Comparison of ENCODE assay signal across 11 cellular contexts in the genomic region with DNA sequence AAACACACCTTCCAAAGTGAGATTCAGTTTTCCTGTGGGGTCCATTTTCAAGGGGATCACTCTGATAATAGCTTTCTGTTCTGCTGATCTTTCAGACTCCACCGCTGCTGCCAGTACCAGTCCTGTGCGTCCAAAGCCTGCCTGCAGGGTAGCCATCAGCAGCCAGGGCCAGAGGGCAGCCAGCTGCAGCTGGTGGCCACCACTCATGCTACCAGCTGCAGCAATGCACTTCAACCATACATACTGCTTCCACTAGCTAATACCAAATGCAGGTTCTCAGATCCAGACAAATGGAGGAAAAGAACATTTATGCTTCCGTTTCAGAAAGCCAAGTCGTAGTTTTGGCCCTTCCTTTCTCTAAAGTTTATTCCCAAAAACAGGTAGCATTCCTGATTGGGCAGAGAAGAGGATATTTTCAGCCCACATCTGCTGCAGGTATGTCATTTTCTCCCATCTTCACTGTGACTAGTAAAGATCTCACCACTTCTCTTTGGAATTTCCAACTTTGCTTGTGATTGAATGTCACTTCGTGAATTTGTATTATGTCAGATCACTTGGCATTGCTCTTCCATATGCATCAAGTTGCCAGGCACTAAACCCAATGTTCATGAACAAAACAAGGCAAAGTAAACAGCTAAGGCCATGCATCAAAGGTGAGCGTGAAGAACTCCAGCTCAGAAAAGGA. TPM values are rescaled to one million over a fixed set of nuclear protein-coding genes. Genes with fewer than 3 reads are reported as not detected.
DNase-seq lines count a peak whose midpoint lies in the region; ATAC-seq, FAIRE-seq and TF ChIP-seq lines count a peak whose summit lies in the region.
"Had no signal": no experiment of that assay in that cellular context is flagged by ENCODE, and none has a peak within 500 bp of the region (broad histone marks: within the 10 kb centered on the region; RNA-seq: fewer than 3 reads in every experiment).

No MANE protein-coding gene starts in this region.

- H2AFZ ChIP-seq in HCT116 (ENCODE audit: low read depth, low read length, poor library complexity, severe bottlenecking), result no peak overlapping the region

- no peak for FAIRE-seq in small intestine (lab: Jason Lieb, UNC)

- intact Hi-C loops in HCT116 (cut with micrococcal nuclease), result no loop called here

- CTCF ChIA-PET in HCT116 (lab: Charles Lee), result interaction anchor here (1.0 to 1.8 kb wide), 8 partner anchors 11 to 216 kb away, joined by 3 to 9 read pairs (median 4); a partner anchor contains a TSS
- CTCF ChIA-PET in activated CD4-positive, alpha-beta T cell treated with anti-CD3 and anti-CD28 coated beads, Interleukin-2, amount 10 ng/mL, durations not matched to agents 7 days and 5 days (lab: Charles Lee), result interaction anchor here (0.6 to 5.3 kb wide), 6 partner anchors 25 to 99 kb away, joined by 3 to 36 read pairs (median 4); no protein-coding TSS in a partner anchor

- no peaks in the 10 kb centered on the region for H3K27me3 Mint-ChIP-seq in activated CD4-positive, alpha-beta T cell treated with anti-CD3 and anti-CD28 coated beads, Interleukin-2, amount 10 ng/mL, durations not matched to agents 7 days and 5 days

- POLR2A ChIA-PET in HCT116 (lab: Charles Lee), result interaction anchor here (0.8 to 4.6 kb wide), 11 partner anchors 11 to 98 kb away, joined by 3 to 54 read pairs (median 7); a partner anchor contains a TSS
- POLR2A ChIA-PET in activated CD4-positive, alpha-beta T cell treated with anti-CD3 and anti-CD28 coated beads, Interleukin-2, amount 10 ng/mL, durations not matched to agents 7 days and 5 days (lab: Charles Lee), result interaction anchor here (0.7 to 0.9 kb wide), 2 partner anchors 71 to 83 kb away, joined by 3 read pairs; no protein-coding TSS in a partner anchor

- no peaks in the 10 kb centered on the region for H3K9me3 ChIP-seq in HCT116 (ENCODE audit: control insufficient read depth in 1 of 2, insufficient read depth in 1 of 2, low read depth in 1 of 2, low read length in 2 of 2)
- H3K9me3 ChIP-seq in iPS-15b (ENCODE audit: control insufficient read depth, insufficient read depth, low read length), result no peaks in the 10 kb centered on the region
- no peaks in the 10 kb centered on the region for H3K9me3 ChIP-seq in small intestine (ENCODE audit: control insufficient read depth, low read depth)

- no peak for TF ChIP-seq RAD21 in HCT116 (IDR thresholded peaks at IDR 0.05; ENCODE audit: low read depth)

- ATAC-seq in HCT116 (peak; percentile 31; the same call in 1 of the 2 replicates), GM18511 (IDR thresholded peaks at IDR 0.05; ENCODE audit: unreplicated experiment) (no peak)
- ATAC-seq: stimulated activated effector memory CD8-positive, alpha-beta T cell treated with anti-CD3 and anti-CD28 coated beads, Interleukin-12 subunit alpha, Interleukin-12 subunit beta, amount 100 ng/mL, for 72 hours had no signal

- peak overlapping the region; percentile 86 for H3K4me2 ChIP-seq in HCT116 (ENCODE audit: low read length)

- H3K27ac ChIP-seq in HCT116 (ENCODE audit: low read depth, low read length), result peak overlapping the region; percentile 78
- peak overlapping the region; percentile 34 to 66 for H3K27ac ChIP-seq in small intestine (ENCODE audit: low read depth in 1 of 2, low read length in 1 of 2)

- H3K27me3 ChIP-seq in HCT116 (ENCODE audit: insufficient read depth, low read length), result no peaks in the 10 kb centered on the region
- H3K27me3 ChIP-seq in iPS-15b (ENCODE audit: control insufficient read depth, insufficient read depth, low read length), result no peaks in the 10 kb centered on the region
- H3K27me3 ChIP-seq in small intestine (ENCODE audit: control insufficient read depth in 2 of 2, insufficient read depth in 2 of 2, low read length in 2 of 2), result no peaks in the 10 kb centered on the region

- H3K9me2 ChIP-seq in HCT116 (ENCODE audit: insufficient read depth), result no peaks in the 10 kb centered on the region

- H3K36me3 ChIP-seq in HCT116 (ENCODE audit: control insufficient read depth in 1 of 2, insufficient read depth in 2 of 2, low read length in 2 of 2) (peaks cover 0 to 5% of the 10 kb centered on the region in 2 experiments; a peak in 2 of 4 replicates), iPS-15b (ENCODE audit: control insufficient read depth, insufficient read depth, low read length) (no peaks in the 10 kb centered on the region), small intestine (ENCODE audit: control insufficient read depth in 2 of 2, insufficient read depth in 2 of 2, low read length in 2 of 2) (no peaks in the 10 kb centered on the region)

- TF ChIP-seq POLR2A in HCT116 (IDR thresholded peaks at IDR 0.05; ENCODE audit: borderline replicate concordance, extremely low read depth, insufficient read depth, insufficient read length), result no peak

- DNase-seq in HCT116 (ENCODE audit: low read depth, low spot score) (no peak), SW480 (ENCODE audit: low spot score) (peak; percentile 84), small intestine (peak; percentile 73), NCI-H1930 (lab: John Stamatoyannopoulos, UW) (no peak)
- DNase-seq in activated CD4-positive, alpha-beta T cell treated with anti-CD3 and anti-CD28 coated beads, Interleukin-2, amount 10 ng/mL, durations not matched to agents 7 days and 5 days, result no peak
- DNase-seq: activated effector memory CD4-positive, alpha-beta T cell treated with Interleukin-2 at 50 U/mL for 16 hours; IMR-90; SIG-M5 had no signal

- TF ChIP-seq CTCF in HCT116 (IDR thresholded peaks at IDR 0.05 in 2 of 3, conservative IDR thresholded peaks at IDR 0.05 in 1 of 3; ENCODE audit: borderline replicate concordance in 1 of 3, insufficient read depth in 1 of 3, low read depth in 2 of 3, low read length in 2 of 3), result peak in 2 of 3 experiments; percentile 18 to 38; a peak in 2 of 6 replicates

- H3K9me3 Mint-ChIP-seq in activated CD4-positive, alpha-beta T cell treated with anti-CD3 and anti-CD28 coated beads, Interleukin-2, amount 10 ng/mL, durations not matched to agents 7 days and 5 days, result no peaks in the 10 kb centered on the region
- H3K9me3 Mint-ChIP-seq: stimulated activated effector memory CD8-positive, alpha-beta T cell treated with anti-CD3 and anti-CD28 coated beads, Interleukin-12 subunit alpha, Interleukin-12 subunit beta, amount 100 ng/mL, for 72 hours had no signal

- H3K4me3 ChIP-seq in HCT116 (replicated peaks in 1 of 2; ENCODE audit: low read depth in 1 of 2, low read length in 2 of 2), result peak overlapping the region; percentile 66 to 68
- peak overlapping the region; percentile 62 for H3K4me3 ChIP-seq in iPS-15b (ENCODE audit: low read depth, low read length)
- peak overlapping the region; percentile 45 to 60 for H3K4me3 ChIP-seq in small intestine (ENCODE audit: low read depth in 1 of 2, low read length in 2 of 2)

- WGBS in small intestine, 3 donors, result 13 to 64% (median 32%) methylated on average over 6 of the region's 6 CpGs

- H3K9ac ChIP-seq in HCT116 (ENCODE audit: low read length) (peak overlapping the region; percentile 80), iPS-15b (ENCODE audit: low read depth, low read length) (no peak overlapping the region)

- no peak overlapping the region for H3K4me3 Mint-ChIP-seq in activated CD4-positive, alpha-beta T cell treated with anti-CD3 and anti-CD28 coated beads, Interleukin-2, amount 10 ng/mL, durations not matched to agents 7 days and 5 days
- H3K4me3 Mint-ChIP-seq: stimulated activated effector memory CD8-positive, alpha-beta T cell treated with anti-CD3 and anti-CD28 coated beads, Interleukin-12 subunit alpha, Interleukin-12 subunit beta, amount 100 ng/mL, for 72 hours had no signal

- H3K4me1 Mint-ChIP-seq in activated CD4-positive, alpha-beta T cell treated with anti-CD3 and anti-CD28 coated beads, Interleukin-2, amount 10 ng/mL, durations not matched to agents 7 days and 5 days, result peaks cover 31% of the 10 kb centered on the region

- no peaks in the 10 kb centered on the region for H3K36me3 Mint-ChIP-seq in activated CD4-positive, alpha-beta T cell treated with anti-CD3 and anti-CD28 coated beads, Interleukin-2, amount 10 ng/mL, durations not matched to agents 7 days and 5 days (ENCODE audit: low read depth)
- H3K36me3 Mint-ChIP-seq: stimulated activated effector memory CD8-positive, alpha-beta T cell treated with anti-CD3 and anti-CD28 coated beads, Interleukin-12 subunit alpha, Interleukin-12 subunit beta, amount 100 ng/mL, for 72 hours had no signal

- H3K4me1 ChIP-seq in HCT116 (ENCODE audit: control insufficient read depth in 1 of 2, insufficient read depth in 2 of 2, low read length in 2 of 2) (peaks cover 73 to 86% of the 10 kb centered on the region in 2 experiments), iPS-15b (ENCODE audit: control insufficient read depth, insufficient read depth, low read length) (peaks cover 9% of the 10 kb centered on the region), small intestine (ENCODE audit: control insufficient read depth in 2 of 2, insufficient read depth in 1 of 2, low read depth in 1 of 2, low read length in 1 of 2) (no peaks in the 10 kb centered on the region)

- no peak overlapping the region for H3K27ac Mint-ChIP-seq in activated CD4-positive, alpha-beta T cell treated with anti-CD3 and anti-CD28 coated beads, Interleukin-2, amount 10 ng/mL, durations not matched to agents 7 days and 5 days
- H3K27ac Mint-ChIP-seq: stimulated activated effector memory CD8-positive, alpha-beta T cell treated with anti-CD3 and anti-CD28 coated beads, Interleukin-12 subunit alpha, Interleukin-12 subunit beta, amount 100 ng/mL, for 72 hours had no signal

- H3K79me2 ChIP-seq in HCT116 (ENCODE audit: insufficient read depth, low read length), result peaks cover 68% of the 10 kb centered on the region

- RAD21 ChIA-PET in HCT116 (lab: Charles Lee; ENCODE audit: low non-redundant PET in 1 of 2, low total read pairs in 2 of 2, uncharacterized antibody in 2 of 2, unreplicated experiment in 2 of 2), result interaction anchor here in 1 of 2 experiments (0.5 kb wide), 1 partner anchor 41 kb away, joined by 3 read pairs; no protein-coding TSS in a partner anchor

- BruUV-seq in HCT116 (replicated peaks; lab: Mats Ljungman, UMichigan), result no TSS peak

- H4K20me1 ChIP-seq in HCT116 (ENCODE audit: insufficient read depth), result no peaks in the 10 kb centered on the region

RNA-seq across cellular contexts. Expression of a gene that starts 1.8 kb away (rescaled TPM):
- 42.2 TPM for total RNA-seq in HCT116 (2021; ENCODE audit: unreplicated experiment)
- polyA plus RNA-seq in HCT116 (2012), result 21.7 and 27.6 TPM in 2 replicates
- polyA plus RNA-seq in small intestine, result 10 to 100 TPM in 1 of 3 donors, 1 to 10 TPM in 2; 3.5 to 25.8 (median 5.6) TPM
- total RNA-seq in activated CD4-positive, alpha-beta T cell treated with anti-CD3 and anti-CD28 coated beads, Interleukin-2, amount 10 ng/mL, durations not matched to agents 7 days and 5 days, result under 1 TPM; 0.07 to 0.12 TPM
- polyA plus RNA-seq: IMR-90 had no signal

Comparison
In these comparisons a context has a peak if more than half of its experiments do, and no peak if none do; other contexts are left out.
1. DNase-seq: peak in SW480 (single experiment) and small intestine (single experiment); none in HCT116 (single experiment), NCI-H1930 (0 of 2) and activated CD4-positive, alpha-beta T cell treated with anti-CD3 and anti-CD28 coated beads, Interleukin-2, amount 10 ng/mL, durations not matched to agents 7 days and 5 days (single experiment).
2. RNA of a gene that starts 1.8 kb away (total RNA-seq): 42.2 TPM in HCT116 (single experiment); 0.07 to 0.12 TPM in activated CD4-positive, alpha-beta T cell treated with anti-CD3 and anti-CD28 coated beads, Interleukin-2, amount 10 ng/mL, durations not matched to agents 7 days and 5 days; every median in the first group is over 10 times any median in the second.
3. Peak in every context shown above with its lines, with median percentiles within 50 percentile points of each other: H3K4me3 ChIP-seq.